16 cellular contexts compared by ENCODE assay signal in the genomic region with DNA sequence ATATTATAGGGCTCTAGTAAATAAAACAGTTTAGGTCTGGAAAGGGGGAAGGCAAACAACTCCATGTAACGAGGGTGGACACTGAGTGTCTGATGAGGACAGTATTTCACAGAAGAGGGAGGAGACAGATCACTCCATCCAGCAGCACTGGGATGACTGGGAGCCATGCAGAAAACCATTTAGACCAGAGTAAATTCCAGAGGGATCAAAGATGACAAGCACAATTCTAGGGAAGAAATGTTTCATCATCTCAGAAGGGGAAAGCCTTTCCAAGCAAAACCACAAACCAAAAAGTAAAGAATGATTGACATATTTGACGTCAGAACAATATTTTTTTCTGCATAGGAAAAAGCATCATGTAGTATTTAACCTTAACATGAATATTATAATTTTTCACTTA. TPM values are rescaled to one million over a fixed set of nuclear protein-coding genes. Genes with fewer than 3 reads are reported as not detected.
DNase-seq lines count a peak whose midpoint lies in the region; ATAC-seq and TF ChIP-seq lines count a peak whose summit lies in the region.
"Had no signal": no experiment of that assay in that cellular context is flagged by ENCODE, and none has a peak within 500 bp of the region (broad histone marks: within the 10 kb centered on the region; RNA-seq: fewer than 3 reads in every experiment).

No MANE protein-coding gene starts in this region.

- peak overlapping the region; percentile 73 for H3K27ac Mint-ChIP-seq in activated naive CD8-positive, alpha-beta T cell
- H3K27ac Mint-ChIP-seq: CD14-positive monocyte had no signal

- peaks cover 6% of the 10 kb centered on the region for H3K36me3 Mint-ChIP-seq in activated naive CD8-positive, alpha-beta T cell

- peaks cover 9% of the 10 kb centered on the region for H3K4me1 Mint-ChIP-seq in activated naive CD8-positive, alpha-beta T cell (ENCODE audit: low read depth)

- TF ChIP-seq CTCF in fibroblast of villous mesenchyme (IDR thresholded peaks at IDR 0.05; ENCODE audit: insufficient read depth, low read depth, low read length), result no peak

- no peak overlapping the region for H3K4me3 ChIP-seq in fibroblast of villous mesenchyme (ENCODE audit: low read depth, low read length)
- H3K4me3 ChIP-seq: Peyer's patch, prostate gland, vagina had no signal

- no peak for ATAC-seq in GM18858 (IDR thresholded peaks at IDR 0.05; ENCODE audit: unreplicated experiment)

- H3K9me3 Mint-ChIP-seq in activated naive CD8-positive, alpha-beta T cell (ENCODE audit: low read depth), result no peaks in the 10 kb centered on the region

- H3K27me3 Mint-ChIP-seq in activated naive CD8-positive, alpha-beta T cell, result no peaks in the 10 kb centered on the region

- in situ Hi-C loops in ACHN (cut with HindIII; ENCODE audit: low pct_ligation_motif_present, low pct_unique_long_range_greater_than_20kb, low sequenced_read_pairs), result no loop called here

- DNase-seq in AG08395 (ENCODE audit: low spot score), result peak; percentile 45
- DNase-seq in GM04504 (ENCODE audit: low read depth), result peak; percentile 16
- peak; percentile 58 for DNase-seq in fibroblast of villous mesenchyme (ENCODE audit: low read depth)
- DNase-seq in NCI-H446 treated with DMSO at 0.1 percent for 48 hours (lab: John Stamatoyannopoulos, UW), result no peak
- no peak for DNase-seq in EL
- DNase-seq in ACHN, result no peak
- DNase-seq: anterior cingulate cortex; effector CD4-positive, alpha-beta T cell; glutamatergic neuron; NCI-H524 treated with DMSO at 0.1 percent for 48 hours had no signal

- no peak overlapping the region for H3K4me3 Mint-ChIP-seq in activated naive CD8-positive, alpha-beta T cell
- H3K4me3 Mint-ChIP-seq: CD14-positive monocyte had no signal

RNA-seq across cellular contexts. Expression of gene DNASE1, which starts 4.7 kb away (rescaled TPM):
- total RNA-seq in fibroblast of villous mesenchyme, result 10.3 and 16.4 TPM in 2 replicates

RNA-seq across cellular contexts. Expression of gene SLX4, which starts 47.8 kb away (rescaled TPM):
- total RNA-seq in fibroblast of villous mesenchyme, result 7.1 and 7.3 TPM in 2 replicates

RNA-seq across cellular contexts. Expression of gene TRAP1, which starts 58.1 kb away (rescaled TPM):
- total RNA-seq in fibroblast of villous mesenchyme, result 59.6 and 63.8 TPM in 2 replicates

Comparison
In these comparisons a context has a peak if more than half of its experiments do, and no peak if none do; other contexts are left out.
1. DNase-seq: peak in AG08395 (single experiment), GM04504 (single experiment) and fibroblast of villous mesenchyme (single experiment); none in NCI-H446 treated with DMSO at 0.1 percent for 48 hours (single experiment), EL (single experiment) and ACHN (single experiment).